In the genomic region with DNA sequence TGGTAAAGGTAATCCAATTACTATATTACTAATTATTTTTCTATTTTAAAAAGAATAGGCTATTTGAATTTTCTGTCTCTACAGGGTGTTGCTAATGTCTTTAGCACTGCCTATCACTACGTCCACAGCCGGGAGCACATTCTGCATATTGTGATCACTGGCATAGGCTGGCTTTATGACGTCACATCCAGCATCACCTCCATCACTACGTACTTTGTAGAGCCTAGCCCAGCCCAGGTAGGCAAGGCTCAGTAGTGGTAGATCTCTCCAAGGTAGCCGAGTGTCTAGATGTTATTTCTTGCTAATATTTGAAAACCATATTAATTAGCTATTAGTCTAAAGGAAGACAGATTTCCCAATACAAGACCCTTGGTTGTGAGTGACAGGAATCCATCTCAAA, we compare ENCODE assay signal across 11 cellular contexts.
"Had no signal": no experiment of that assay in that cellular context is flagged by ENCODE, and none has a peak within 500 bp of the region (broad histone marks: within the 10 kb centered on the region; RNA-seq: fewer than 3 reads in every experiment).

No MANE protein-coding gene starts in this region.

- H3K36me3 ChIP-seq: HAP-1 had no signal

- H3K9me3 ChIP-seq: HAP-1 had no signal

- H2AFZ ChIP-seq: GM23248, GM23338 had no signal

- FAIRE-seq: H1, H54 had no signal

- ATAC-seq: GM23338, HCT116 had no signal

- H3K4me1 ChIP-seq: HAP-1 had no signal

- H3K4me2 ChIP-seq: GM23338 had no signal

- H3K9ac ChIP-seq: GM23248 had no signal

- DNase-seq: GM23248, GOT3, H7, H9, HCEC 1CT, HFFc6 had no signal

- H3K27ac ChIP-seq: GM23248 had no signal

- H3K4me3 ChIP-seq: GM23248, GM23338, HAP-1 had no signal
